In genomic region chr4:128468485-128468989, GRCh38 we compare ENCODE assay signal across 9 cellular contexts.
A peak's percentile ranks its signal among the peaks of the same experiment; 100 is the strongest.
DNase-seq lines count a peak whose midpoint lies in the region; ATAC-seq and TF ChIP-seq lines count a peak whose summit lies in the region.
"Had no signal": no experiment of that assay in that cellular context is flagged by ENCODE, and none has a peak within 500 bp of the region (broad histone marks: within the 10 kb centered on the region; RNA-seq: fewer than 3 reads in every experiment).

No MANE protein-coding gene starts in this region.

- H2AFZ ChIP-seq in SK-N-SH (ENCODE audit: low read depth): peak overlapping the region; percentile 92

- H3K9me2 ChIP-seq in SK-N-SH: no peaks in the 10 kb centered on the region

- peaks cover 8% of the 10 kb centered on the region for H3F3A ChIP-seq in SK-N-SH (replicated peaks; ENCODE audit: insufficient read depth)

- TF ChIP-seq CTCF in SK-N-SH (IDR thresholded peaks at IDR 0.05): no peak
- no peak for TF ChIP-seq CTCF in gastrocnemius medialis (IDR thresholded peaks at IDR 0.05 in 4 of 5, conservative IDR thresholded peaks at IDR 0.05 in 1 of 5)

- WGBS in SK-N-SH (ENCODE audit: low lambda C conversion rate): 39% methylated on average over 5 of the region's 5 CpGs

- H3K36me3 ChIP-seq in SK-N-SH (replicated peaks in 1 of 2; ENCODE audit: control insufficient read depth in 1 of 2, insufficient read depth in 2 of 2, low read length in 1 of 2): no peaks in the 10 kb centered on the region
- H3K36me3 ChIP-seq in gastrocnemius medialis: no peaks in the 10 kb centered on the region

- H3K9me3 ChIP-seq in SK-N-SH: no peaks in the 10 kb centered on the region
- H3K9me3 ChIP-seq in gastrocnemius medialis: no peaks in the 10 kb centered on the region

- H3K4me2 ChIP-seq in SK-N-SH: peak overlapping the region; percentile 60

- H3K4me3 ChIP-seq in SK-N-SH (ENCODE audit: low read depth in 2 of 2, low read length in 1 of 2) (no peak overlapping the region; a peak in 1 of 4 replicates), gastrocnemius medialis (peak overlapping the region in 1 of 4 donors; percentile 23)

- intact Hi-C loops in gastrocnemius medialis (cut with DNase I; ENCODE audit: low total_unique reads): no loop called here

- POLR2A ChIA-PET in SK-N-SH (lab: Yijun Ruan, JAX): no interaction called here

- H3K79me2 ChIP-seq in SK-N-SH (ENCODE audit: insufficient read depth): no peaks in the 10 kb centered on the region

- no peaks in the 10 kb centered on the region for H4K20me1 ChIP-seq in SK-N-SH (ENCODE audit: insufficient read depth)

- TF ChIP-seq POLR2A in gastrocnemius medialis (IDR thresholded peaks at IDR 0.05): peak in 1 of 2 donors; percentile 17

- H3K4me1 ChIP-seq in SK-N-SH (ENCODE audit: control insufficient read depth in 1 of 2, insufficient read depth in 2 of 2, low read depth in 1 of 2, low read length in 1 of 2) (peaks cover 8 to 12% of the 10 kb centered on the region in 2 experiments; a peak in 3 of 4 replicates), gastrocnemius medialis (peaks cover 6 to 18% of the 10 kb centered on the region in 2 donors)

- DNase-seq in GM04503 (ENCODE audit: low read depth): peak; percentile 91
- DNase-seq in SK-N-SH: peak; percentile 37
- DNase-seq in glomerular visceral epithelial cell (ENCODE audit: extremely low spot score): peak; percentile 83
- peak; percentile 62 to 77 for DNase-seq in gastrocnemius medialis
- DNase-seq in cerebellum (ENCODE audit: low spot score): no peak
- DNase-seq in NCI-H1436 (lab: John Stamatoyannopoulos, UW): no peak
- no peak for DNase-seq in activated CD4-positive, CD25-positive, alpha-beta regulatory T cell treated with anti-CD3 and anti-CD28 coated beads, Interleukin-2, amount 50 U/mL, for 72 hours
- DNase-seq: stimulated activated naive CD8-positive, alpha-beta T cell treated with anti-CD3 and anti-CD28 coated beads, Interleukin-15, Interleukin-2, amounts not matched to agents 100 U/mL and 50 U/mL, for 24 hours had no signal

- H3K27ac ChIP-seq in SK-N-SH (ENCODE audit: low read depth in 2 of 2, low read length in 1 of 2): peak overlapping the region; percentile 72 to 74
- peak overlapping the region; percentile 14 to 48 (median 38) for H3K27ac ChIP-seq in gastrocnemius medialis

- peak overlapping the region; percentile 40; the same call in 1 of the 2 replicates for H3K9ac ChIP-seq in SK-N-SH

- CTCF ChIA-PET in SK-N-SH (lab: Yijun Ruan, JAX): interaction anchor here (0.6 to 6.2 kb wide), 2 partner anchors 13 to 255 kb away, joined by 3 to 50 read pairs; no protein-coding TSS in a partner anchor

- no peak for TF ChIP-seq EP300 in SK-N-SH (IDR thresholded peaks at IDR 0.05; ENCODE audit: borderline replicate concordance in 1 of 2, low read depth in 1 of 2, low read length in 1 of 2)

- H3K27me3 ChIP-seq in SK-N-SH (ENCODE audit: insufficient read depth) (no peaks in the 10 kb centered on the region), gastrocnemius medialis (no peaks in the 10 kb centered on the region)

- in situ Hi-C loops in gastrocnemius medialis (cut with MboI; ENCODE audit: low sequenced_read_pairs in 4 of 4): loop anchor here in 1 of 4 donors (25.0 kb wide), 1 partner anchor 394 kb away; no protein-coding TSS in a partner anchor

- ATAC-seq in gastrocnemius medialis (peak; percentile 84 to 94), HG03175 (IDR thresholded peaks at IDR 0.05; ENCODE audit: unreplicated experiment) (no peak)
- ATAC-seq: stimulated activated naive CD8-positive, alpha-beta T cell treated with anti-CD3 and anti-CD28 coated beads, Interleukin-15, Interleukin-2, amounts not matched to agents 100 U/mL and 50 U/mL, for 24 hours had no signal

- no peak for TF ChIP-seq RAD21 in SK-N-SH (IDR thresholded peaks at IDR 0.05; ENCODE audit: low read length)

TF ChIP-seq in SK-N-SH, 30 proteins besides CTCF, POLR2A, EP300 and RAD21 (continues in another document):
- no peak for TF ChIP-seq ELF1 (IDR thresholded peaks at IDR 0.05)
- TF ChIP-seq CHD2 (IDR thresholded peaks at IDR 0.05; ENCODE audit: low read length, partially characterized antibody): no peak
- TF ChIP-seq, protein P1, sequence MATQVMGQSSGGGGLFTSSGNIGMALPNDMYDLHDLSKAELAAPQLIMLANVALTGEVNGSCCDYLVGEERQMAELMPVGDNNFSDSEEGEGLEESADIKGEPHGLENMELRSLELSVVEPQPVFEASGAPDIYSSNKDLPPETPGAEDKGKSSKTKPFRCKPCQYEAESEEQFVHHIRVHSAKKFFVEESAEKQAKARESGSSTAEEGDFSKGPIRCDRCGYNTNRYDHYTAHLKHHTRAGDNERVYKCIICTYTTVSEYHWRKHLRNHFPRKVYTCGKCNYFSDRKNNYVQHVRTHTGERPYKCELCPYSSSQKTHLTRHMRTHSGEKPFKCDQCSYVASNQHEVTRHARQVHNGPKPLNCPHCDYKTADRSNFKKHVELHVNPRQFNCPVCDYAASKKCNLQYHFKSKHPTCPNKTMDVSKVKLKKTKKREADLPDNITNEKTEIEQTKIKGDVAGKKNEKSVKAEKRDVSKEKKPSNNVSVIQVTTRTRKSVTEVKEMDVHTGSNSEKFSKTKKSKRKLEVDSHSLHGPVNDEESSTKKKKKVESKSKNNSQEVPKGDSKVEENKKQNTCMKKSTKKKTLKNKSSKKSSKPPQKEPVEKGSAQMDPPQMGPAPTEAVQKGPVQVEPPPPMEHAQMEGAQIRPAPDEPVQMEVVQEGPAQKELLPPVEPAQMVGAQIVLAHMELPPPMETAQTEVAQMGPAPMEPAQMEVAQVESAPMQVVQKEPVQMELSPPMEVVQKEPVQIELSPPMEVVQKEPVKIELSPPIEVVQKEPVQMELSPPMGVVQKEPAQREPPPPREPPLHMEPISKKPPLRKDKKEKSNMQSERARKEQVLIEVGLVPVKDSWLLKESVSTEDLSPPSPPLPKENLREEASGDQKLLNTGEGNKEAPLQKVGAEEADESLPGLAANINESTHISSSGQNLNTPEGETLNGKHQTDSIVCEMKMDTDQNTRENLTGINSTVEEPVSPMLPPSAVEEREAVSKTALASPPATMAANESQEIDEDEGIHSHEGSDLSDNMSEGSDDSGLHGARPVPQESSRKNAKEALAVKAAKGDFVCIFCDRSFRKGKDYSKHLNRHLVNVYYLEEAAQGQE (IDR thresholded peaks at IDR 0.05; ENCODE audit: low read depth, low read length): no peak
- peak; percentile 87 for TF ChIP-seq USF1 (IDR thresholded peaks at IDR 0.05; ENCODE audit: borderline replicate concordance, low read depth)
- TF ChIP-seq FOXM1 (IDR thresholded peaks at IDR 0.05; ENCODE audit: low read depth): no peak
- TF ChIP-seq MAX (IDR thresholded peaks at IDR 0.05; ENCODE audit: low read depth): 0 out of 2 replicates have a peak, but pooled peaks have one; percentile 51
- TF ChIP-seq RFX5 (IDR thresholded peaks at IDR 0.05; ENCODE audit: low read length): no peak
- no peak for TF ChIP-seq EZH2phosphoT487 (IDR thresholded peaks at IDR 0.05; ENCODE audit: borderline replicate concordance, low read depth)
- TF ChIP-seq, protein P2, sequence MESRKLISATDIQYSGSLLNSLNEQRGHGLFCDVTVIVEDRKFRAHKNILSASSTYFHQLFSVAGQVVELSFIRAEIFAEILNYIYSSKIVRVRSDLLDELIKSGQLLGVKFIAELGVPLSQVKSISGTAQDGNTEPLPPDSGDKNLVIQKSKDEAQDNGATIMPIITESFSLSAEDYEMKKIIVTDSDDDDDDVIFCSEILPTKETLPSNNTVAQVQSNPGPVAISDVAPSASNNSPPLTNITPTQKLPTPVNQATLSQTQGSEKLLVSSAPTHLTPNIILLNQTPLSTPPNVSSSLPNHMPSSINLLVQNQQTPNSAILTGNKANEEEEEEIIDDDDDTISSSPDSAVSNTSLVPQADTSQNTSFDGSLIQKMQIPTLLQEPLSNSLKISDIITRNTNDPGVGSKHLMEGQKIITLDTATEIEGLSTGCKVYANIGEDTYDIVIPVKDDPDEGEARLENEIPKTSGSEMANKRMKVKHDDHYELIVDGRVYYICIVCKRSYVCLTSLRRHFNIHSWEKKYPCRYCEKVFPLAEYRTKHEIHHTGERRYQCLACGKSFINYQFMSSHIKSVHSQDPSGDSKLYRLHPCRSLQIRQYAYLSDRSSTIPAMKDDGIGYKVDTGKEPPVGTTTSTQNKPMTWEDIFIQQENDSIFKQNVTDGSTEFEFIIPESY (IDR thresholded peaks at IDR 0.05; ENCODE audit: borderline replicate concordance, low read depth): no peak
- TF ChIP-seq IRF3 (IDR thresholded peaks at IDR 0.05; ENCODE audit: low read depth, low read length): no peak
- TF ChIP-seq TEAD4 (IDR thresholded peaks at IDR 0.05; ENCODE audit: borderline replicate concordance, insufficient read depth): no peak
- peak; percentile 19; the same call in 1 of the 2 replicates for TF ChIP-seq SIN3A (IDR thresholded peaks at IDR 0.05; ENCODE audit: borderline replicate concordance, low read depth, low read length)
- TF ChIP-seq TAF1 (IDR thresholded peaks at IDR 0.05; ENCODE audit: borderline replicate concordance, low read depth, low read length): no peak; the same call in 1 of the 2 replicates

Comparison
In these comparisons a context has a peak if more than half of its experiments do, and no peak if none do; other contexts are left out.
1. DNase-seq: peak in GM04503 (single experiment), SK-N-SH (single experiment), glomerular visceral epithelial cell (single experiment) and gastrocnemius medialis (2 of 2); none in cerebellum (single experiment), NCI-H1436 (single experiment) and activated CD4-positive, CD25-positive, alpha-beta regulatory T cell treated with anti-CD3 and anti-CD28 coated beads, Interleukin-2, amount 50 U/mL, for 72 hours (single experiment).